In genomic region chr1:44250113-44250781, GRCh38 we compare ENCODE assay signal across 14 cellular contexts.
"Had no signal": no experiment of that assay in that cellular context is flagged by ENCODE, and none has a peak within 500 bp of the region (broad histone marks: within the 10 kb centered on the region; RNA-seq: fewer than 3 reads in every experiment).

No MANE protein-coding gene starts in this region.

- H3K4me1 Mint-ChIP-seq: activated B cell treated with CpG ODN at 0.5 μM for 24 hours; activated CD4-positive, alpha-beta T cell treated with anti-CD3 and anti-CD28 coated beads, Interleukin-2, amount 10 ng/mL, durations not matched to agents 24 days and 14 days; T-cell had no signal

- H3K4me1 ChIP-seq: thyroid gland, uterus had no signal

- ATAC-seq: left lobe of liver, T-cell had no signal

- H3K36me3 ChIP-seq: thyroid gland, uterus had no signal

- H3K9me3 ChIP-seq: thyroid gland, uterus had no signal

- H3K27ac ChIP-seq: epithelial cell of prostate, thyroid gland, uterus had no signal

- H3K4me3 Mint-ChIP-seq: activated B cell treated with CpG ODN at 0.5 μM for 24 hours; activated CD4-positive, alpha-beta T cell treated with anti-CD3 and anti-CD28 coated beads, Interleukin-2, amount 10 ng/mL, durations not matched to agents 24 days and 14 days; activated T-helper 1 cell treated with anti-CD3 and anti-CD28 coated beads, Interleukin-12 subunit alpha, Interleukin-12 subunit beta, Interleukin-2, Interleukin-4 antibody, amounts not matched to agents 30 ng/mL and 10 ng/mL and 1 ng/mL, durations not matched to agents 14 hours and 24 hours and 36 hours; nephron progenitor cell; T-cell had no signal

- H3K27ac Mint-ChIP-seq: activated B cell treated with CpG ODN at 0.5 μM for 24 hours; activated CD4-positive, alpha-beta T cell treated with anti-CD3 and anti-CD28 coated beads, Interleukin-2, amount 10 ng/mL, durations not matched to agents 24 days and 14 days; activated T-helper 1 cell treated with anti-CD3 and anti-CD28 coated beads, Interleukin-12 subunit alpha, Interleukin-12 subunit beta, Interleukin-2, Interleukin-4 antibody, amounts not matched to agents 30 ng/mL and 10 ng/mL and 1 ng/mL, durations not matched to agents 14 hours and 24 hours and 36 hours; nephron progenitor cell; T-cell had no signal

- FAIRE-seq: astrocyte had no signal

- H3K27me3 Mint-ChIP-seq: activated B cell treated with CpG ODN at 0.5 μM for 24 hours; activated CD4-positive, alpha-beta T cell treated with anti-CD3 and anti-CD28 coated beads, Interleukin-2, amount 10 ng/mL, durations not matched to agents 24 days and 14 days; T-cell had no signal

- H3K27me3 ChIP-seq: thyroid gland, uterus had no signal

- DNase-seq: activated B cell treated with CpG ODN at 0.5 μM for 24 hours; activated CD4-positive, alpha-beta T cell treated with anti-CD3 and anti-CD28 coated beads, Interleukin-2, amount 10 ng/mL, durations not matched to agents 24 days and 14 days; activated naive CD4-positive, alpha-beta T cell treated with Interleukin-2 at 50 U/mL for 16 hours; cortex of kidney; effector memory CD4-positive, alpha-beta T cell; mesenchymal stem cell; nephron progenitor cell; T-cell; uterus had no signal

- H3K9me3 Mint-ChIP-seq: activated B cell treated with CpG ODN at 0.5 μM for 24 hours; activated CD4-positive, alpha-beta T cell treated with anti-CD3 and anti-CD28 coated beads, Interleukin-2, amount 10 ng/mL, durations not matched to agents 24 days and 14 days; activated T-helper 1 cell treated with anti-CD3 and anti-CD28 coated beads, Interleukin-12 subunit alpha, Interleukin-12 subunit beta, Interleukin-2, Interleukin-4 antibody, amounts not matched to agents 30 ng/mL and 10 ng/mL and 1 ng/mL, durations not matched to agents 14 hours and 24 hours and 36 hours; nephron progenitor cell; T-cell had no signal

- H3K4me3 ChIP-seq: thyroid gland, uterus had no signal
